ENCODE assay signal across 15 cellular contexts in genomic region chr5:129063483-129064136, GRCh38. TPM values are rescaled to one million over a fixed set of nuclear protein-coding genes. Genes with fewer than 3 reads are reported as not detected.
DNase-seq lines count a peak whose midpoint lies in the region; ATAC-seq and TF ChIP-seq lines count a peak whose summit lies in the region.
"Had no signal": no experiment of that assay in that cellular context is flagged by ENCODE, and none has a peak within 500 bp of the region (broad histone marks: within the 10 kb centered on the region; RNA-seq: fewer than 3 reads in every experiment).

No MANE protein-coding gene starts in this region.

- no peak overlapping the region for H3K27ac Mint-ChIP-seq in CD4-positive, alpha-beta memory T cell
- H3K27ac Mint-ChIP-seq: neural progenitor cell had no signal

- WGBS in suprapubic skin = 38% methylated on average over 1 of the region's 1 CpG

- ATAC-seq in left ventricle myocardium superior = peak; percentile 88
- ATAC-seq: gastrocnemius medialis, left lobe of liver had no signal

- no peak overlapping the region for H3K4me3 Mint-ChIP-seq in CD4-positive, alpha-beta memory T cell
- H3K4me3 Mint-ChIP-seq: neural progenitor cell had no signal

- no peak for TF ChIP-seq EP300 in suprapubic skin (IDR thresholded peaks at IDR 0.05)

- H3K79me2 ChIP-seq in osteoblast (ENCODE audit: insufficient read depth, low read length) = no peaks in the 10 kb centered on the region

- H3K36me3 Mint-ChIP-seq in CD4-positive, alpha-beta memory T cell = no peaks in the 10 kb centered on the region
- H3K36me3 Mint-ChIP-seq: neural progenitor cell had no signal

- TF ChIP-seq POLR2A in suprapubic skin (IDR thresholded peaks at IDR 0.05) = no peak

- POLR2A ChIA-PET in CD4-positive, alpha-beta memory T cell (lab: Charles Lee; ENCODE audit: partially characterized antibody) = no interaction called here

- H3K9me3 ChIP-seq in osteoblast (ENCODE audit: low read depth, low read length) (no peaks in the 10 kb centered on the region), suprapubic skin (no peaks in the 10 kb centered on the region)
- no peaks in the 10 kb centered on the region for H3K9me3 ChIP-seq in CD4-positive, alpha-beta memory T cell (ENCODE audit: control insufficient read depth in 1 of 2, low read length in 2 of 2)
- H3K9me3 ChIP-seq: gastrocnemius medialis had no signal

- DNase-seq in COR-L47 (lab: John Stamatoyannopoulos, UW) = peak; percentile 65
- DNase-seq in NCI-H2081 (lab: John Stamatoyannopoulos, UW) = peak; percentile 1 to 50
- peak; percentile 90 for DNase-seq in astrocyte of the hippocampus (ENCODE audit: low read depth, low spot score)
- no peak for DNase-seq in left ventricle myocardium superior
- DNase-seq in osteoblast (ENCODE audit: insufficient read length, low spot score, missing footprints) = no peak
- no peak for DNase-seq in suprapubic skin (ENCODE audit: low spot score in 2 of 2)
- no peak for DNase-seq in CD4-positive, alpha-beta memory T cell
- no peak for DNase-seq in iPS-NIHi7 (ENCODE audit: extremely low spot score)
- DNase-seq: activated CD4-positive, alpha-beta T cell treated with anti-CD3 and anti-CD28 coated beads for 48 hours; cerebellar nuclear complex; gastrocnemius medialis; stimulated activated CD4-positive, alpha-beta T cell treated with anti-CD3 and anti-CD28 coated beads, Interleukin-15, amount 100 ng/mL, for 24 hours had no signal

- no peak overlapping the region for H2AFZ ChIP-seq in osteoblast (ENCODE audit: low read length)
- H2AFZ ChIP-seq: neural progenitor cell had no signal

- intact Hi-C loops in left ventricle myocardium superior (cut with micrococcal nuclease) = no loop called here
- intact Hi-C loops in CD4-positive, alpha-beta memory T cell (cut with micrococcal nuclease) = no loop called here

- H3K36me3 ChIP-seq in osteoblast (ENCODE audit: insufficient read depth, low read length) (no peaks in the 10 kb centered on the region), suprapubic skin (no peaks in the 10 kb centered on the region)
- H3K36me3 ChIP-seq in CD4-positive, alpha-beta memory T cell (ENCODE audit: insufficient read depth, low read length) = no peaks in the 10 kb centered on the region
- H3K36me3 ChIP-seq: gastrocnemius medialis, neural progenitor cell had no signal

- H3K9me3 Mint-ChIP-seq in CD4-positive, alpha-beta memory T cell = peaks cover 0 to 3% (median 0%) of the 10 kb centered on the region in 8 donors
- H3K9me3 Mint-ChIP-seq: neural progenitor cell had no signal

- H3K4me1 ChIP-seq in osteoblast (ENCODE audit: insufficient read depth, low read length) (no peaks in the 10 kb centered on the region), suprapubic skin (peaks cover 4% of the 10 kb centered on the region)
- H3K4me1 ChIP-seq in CD4-positive, alpha-beta memory T cell (ENCODE audit: insufficient read depth, low read length) = no peaks in the 10 kb centered on the region
- H3K4me1 ChIP-seq: gastrocnemius medialis, neural progenitor cell had no signal

- H4K20me1 ChIP-seq in osteoblast (ENCODE audit: insufficient read depth, low read length) = no peaks in the 10 kb centered on the region

- no peak overlapping the region for H3K4me2 ChIP-seq in osteoblast (ENCODE audit: insufficient read depth, low read length)
- H3K4me2 ChIP-seq: KMS-11, neural progenitor cell had no signal

- no peak overlapping the region for H3K27ac ChIP-seq in osteoblast (ENCODE audit: low read depth, low read length)
- no peak overlapping the region for H3K27ac ChIP-seq in suprapubic skin
- no peak overlapping the region for H3K27ac ChIP-seq in CD4-positive, alpha-beta memory T cell (ENCODE audit: low read depth, low read length)
- H3K27ac ChIP-seq: gastrocnemius medialis, KMS-11, neural progenitor cell had no signal

- CTCF ChIA-PET in CD4-positive, alpha-beta memory T cell (lab: Charles Lee; ENCODE audit: partially characterized antibody) = no interaction called here

- H3K27me3 Mint-ChIP-seq in CD4-positive, alpha-beta memory T cell = peaks cover 3 to 6% of the 10 kb centered on the region in 2 donors

- H3K4me1 Mint-ChIP-seq in CD4-positive, alpha-beta memory T cell = no peaks in the 10 kb centered on the region
- H3K4me1 Mint-ChIP-seq: neural progenitor cell had no signal

- TF ChIP-seq CTCF in osteoblast (IDR thresholded peaks at IDR 0.05; ENCODE audit: extremely low read depth, low read depth, low read length) (no peak), suprapubic skin (IDR thresholded peaks at IDR 0.05) (no peak)

- no peaks in the 10 kb centered on the region for H3K27me3 ChIP-seq in osteoblast (ENCODE audit: insufficient read depth, low read length)
- H3K27me3 ChIP-seq in suprapubic skin = no peaks in the 10 kb centered on the region
- H3K27me3 ChIP-seq in CD4-positive, alpha-beta memory T cell (ENCODE audit: insufficient read depth, low read length) = no peaks in the 10 kb centered on the region
- H3K27me3 ChIP-seq: gastrocnemius medialis, neural progenitor cell had no signal

- H3K4me3 ChIP-seq in osteoblast (ENCODE audit: insufficient read depth, low read length) = no peak overlapping the region
- no peak overlapping the region for H3K4me3 ChIP-seq in suprapubic skin
- no peak overlapping the region for H3K4me3 ChIP-seq in CD4-positive, alpha-beta memory T cell (ENCODE audit: low read length in 2 of 2)
- H3K4me3 ChIP-seq: gastrocnemius medialis, neural progenitor cell had no signal

RNA-seq across cellular contexts. Expression of gene ISOC1, which starts 30.9 kb away (rescaled TPM):
- total RNA-seq in left ventricle myocardium superior (142 TPM), osteoblast (7.7 and 9.8 TPM in 2 replicates), suprapubic skin (10 to 100 TPM; 39.8 to 67.1 (median 52.7) TPM)
- total RNA-seq in CD4-positive, alpha-beta memory T cell = 10 to 100 TPM; 13.7 to 16.6 TPM
- 10 to 100 TPM; 28.0 to 36.1 TPM for polyA plus RNA-seq in CD4-positive, alpha-beta memory T cell

Comparison
In these comparisons a context has a peak if more than half of its experiments do, and no peak if none do; other contexts are left out.
1. DNase-seq: peak in COR-L47 (single experiment), NCI-H2081 (2 of 2) and astrocyte of the hippocampus (single experiment); none in left ventricle myocardium superior (single experiment), osteoblast (single experiment), suprapubic skin (0 of 2), CD4-positive, alpha-beta memory T cell (0 of 5) and iPS-NIHi7 (single experiment).